1 cellular context compared by ENCODE assay signal in the genomic region with DNA sequence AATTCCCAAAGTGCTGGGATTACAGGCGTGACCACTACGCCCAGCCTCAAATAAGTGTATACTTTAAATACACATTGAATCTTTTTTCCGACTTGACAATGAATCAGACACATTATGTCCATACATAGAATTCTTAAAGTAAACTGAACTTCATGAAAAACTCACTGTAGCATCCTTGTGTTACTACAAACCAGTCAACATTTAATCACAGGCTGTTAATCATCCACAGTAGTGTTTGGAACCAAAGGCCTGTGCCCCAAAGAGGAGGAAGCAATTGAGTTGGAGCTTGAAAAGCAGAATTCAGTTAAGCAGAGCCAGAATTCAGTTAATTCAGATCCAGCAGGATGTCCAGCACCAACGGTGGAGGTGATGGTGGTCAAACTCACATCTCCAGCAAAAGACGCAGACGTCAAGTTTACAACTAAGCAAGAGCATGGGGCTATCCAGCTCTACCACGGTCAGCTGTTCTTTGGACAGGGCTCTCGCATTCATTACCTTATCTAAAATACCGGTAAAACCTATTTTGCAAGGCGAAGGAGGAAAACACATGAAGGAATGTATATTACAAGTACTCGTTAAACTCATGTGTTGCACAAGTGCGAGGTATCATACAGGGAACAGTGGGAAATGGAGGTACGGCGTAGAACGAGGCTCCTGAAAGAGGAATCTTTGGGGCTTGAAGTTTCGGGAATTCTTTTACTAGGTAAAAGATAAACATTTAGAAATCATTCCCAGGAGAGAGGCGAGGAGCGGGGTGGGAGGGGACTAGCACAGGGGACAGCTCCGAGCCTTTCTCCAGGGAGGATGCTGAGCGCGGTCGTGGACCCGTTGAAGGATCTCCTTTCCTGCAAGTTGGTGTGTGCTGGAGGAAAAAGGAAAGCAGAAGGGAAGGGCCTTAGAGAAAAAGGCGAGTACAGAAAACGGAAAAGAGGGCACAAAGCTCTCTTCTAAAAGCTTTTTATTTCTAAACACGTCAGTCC.
TF ChIP-seq lines count a peak whose summit lies in the region.

No MANE protein-coding gene starts in this region.

TF ChIP-seq in IMR-90, 13 proteins besides CTCF, POLR2A, EP300 and RAD21:
- TF ChIP-seq CEBPB (IDR thresholded peaks at IDR 0.05; ENCODE audit: low read depth, low read length) = peak; percentile 71
- TF ChIP-seq, protein P1, sequence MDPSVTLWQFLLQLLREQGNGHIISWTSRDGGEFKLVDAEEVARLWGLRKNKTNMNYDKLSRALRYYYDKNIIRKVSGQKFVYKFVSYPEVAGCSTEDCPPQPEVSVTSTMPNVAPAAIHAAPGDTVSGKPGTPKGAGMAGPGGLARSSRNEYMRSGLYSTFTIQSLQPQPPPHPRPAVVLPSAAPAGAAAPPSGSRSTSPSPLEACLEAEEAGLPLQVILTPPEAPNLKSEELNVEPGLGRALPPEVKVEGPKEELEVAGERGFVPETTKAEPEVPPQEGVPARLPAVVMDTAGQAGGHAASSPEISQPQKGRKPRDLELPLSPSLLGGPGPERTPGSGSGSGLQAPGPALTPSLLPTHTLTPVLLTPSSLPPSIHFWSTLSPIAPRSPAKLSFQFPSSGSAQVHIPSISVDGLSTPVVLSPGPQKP (IDR thresholded peaks at IDR 0.05; ENCODE audit: borderline replicate concordance, low read depth, low read length) = no peak
